ENCODE assay signal across 13 cellular contexts in the genomic region with DNA sequence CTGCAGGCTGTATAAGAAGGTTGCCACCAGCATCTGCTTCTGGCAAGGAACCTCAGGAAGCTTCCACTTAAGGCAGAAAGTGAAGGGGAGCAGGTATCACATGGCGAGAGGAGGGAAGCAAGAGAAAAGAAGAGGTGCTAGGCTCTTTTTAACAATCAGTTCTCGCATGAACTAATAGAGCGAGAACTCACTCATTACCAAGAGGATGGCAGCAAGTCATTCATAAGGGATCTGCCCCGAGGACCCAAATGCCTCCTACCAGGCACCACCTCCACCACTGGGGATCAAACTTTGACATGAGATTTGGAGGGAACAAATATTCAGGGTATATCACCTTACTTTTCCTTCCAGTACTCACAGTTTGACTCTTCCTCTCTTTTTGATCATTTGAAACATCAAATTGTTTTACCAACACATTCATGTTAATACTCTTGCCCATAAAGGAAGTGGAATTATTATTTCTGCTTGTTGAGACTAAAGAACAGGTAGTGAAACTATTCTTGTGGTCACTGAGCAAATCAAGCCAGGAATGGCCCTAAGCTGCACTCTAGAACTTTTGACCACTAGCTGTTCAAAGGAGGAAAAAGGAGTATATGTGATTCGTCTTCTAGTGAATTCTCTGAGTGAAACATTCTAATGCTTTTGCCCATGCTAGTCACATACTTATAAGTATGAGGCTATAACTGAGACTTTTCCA. TPM values are rescaled to one million over a fixed set of nuclear protein-coding genes. Genes with fewer than 3 reads are reported as not detected.
DNase-seq lines count a peak whose midpoint lies in the region; ATAC-seq, FAIRE-seq and TF ChIP-seq lines count a peak whose summit lies in the region.
"Had no signal": no experiment of that assay in that cellular context is flagged by ENCODE, and none has a peak within 500 bp of the region (broad histone marks: within the 10 kb centered on the region; RNA-seq: fewer than 3 reads in every experiment).

No MANE protein-coding gene starts in this region.

- TF ChIP-seq POLR2A in GM12878 (IDR thresholded peaks at IDR 0.05; ENCODE audit: low read depth, low read length), result no peak

- peaks cover 5% of the 10 kb centered on the region; the same call in 1 of the 2 replicates for H3K4me1 ChIP-seq in GM12878 (ENCODE audit: control insufficient read depth, insufficient read depth, low read length)
- H3K4me1 ChIP-seq: heart left ventricle, right lobe of liver had no signal

- intact Hi-C loops in GM12878 (cut with micrococcal nuclease; ENCODE audit: unreplicated experiment) (no loop called here), Right ventricle myocardium inferior (cut with DNase I) (no loop called here)

- no peak overlapping the region for H2AFZ ChIP-seq in GM12878 (ENCODE audit: control insufficient read depth, low read depth, low read length)

- H3K9ac ChIP-seq in GM12878 (ENCODE audit: control insufficient read depth, insufficient read depth, low read length), result no peak overlapping the region

- no peak overlapping the region for H3K27ac ChIP-seq in GM12878 (ENCODE audit: control insufficient read depth, insufficient read depth)
- H3K27ac ChIP-seq: heart left ventricle, right lobe of liver had no signal

- TF ChIP-seq RAD21 in GM12878 (IDR thresholded peaks at IDR 0.05; ENCODE audit: insufficient read depth, low read depth, low read length), result no peak

- H3K36me3 ChIP-seq in GM12878 (ENCODE audit: control insufficient read depth in 2 of 2, insufficient read depth in 2 of 2, low read length in 1 of 2), result no peaks in the 10 kb centered on the region
- H3K36me3 ChIP-seq: heart left ventricle, right lobe of liver had no signal

- SMC1A ChIA-PET in GM12878 (lab: Charles Lee; ENCODE audit: uncharacterized antibody, unreplicated experiment), result interaction anchor here (0.6 kb wide), 2 partner anchors 1122 to 1978 kb away, joined by 3 to 5 read pairs; no protein-coding TSS in a partner anchor

- peak; percentile 19 for DNase-seq in GM12878 (ENCODE audit: low read depth, low spot score)
- DNase-seq in foreskin fibroblast, result no peak
- DNase-seq in GM10266 (ENCODE audit: extremely low spot score), result no peak
- DNase-seq in Right ventricle myocardium inferior (ENCODE audit: missing footprints), result no peak
- no peak for DNase-seq in SK-N-DZ (ENCODE audit: low spot score)
- DNase-seq: activated CD4-positive, alpha-beta T cell treated with anti-CD3 and anti-CD28 coated beads, Interleukin-2, amount 50 U/mL, for 1 hour; CD8-positive, alpha-beta T cell; heart left ventricle; NCI-H2081 treated with DMSO at 0.1 percent for 48 hours; right lobe of liver had no signal

- CTCF ChIA-PET in GM12878 (lab: Yijun Ruan, JAX), result no interaction called here

- FAIRE-seq in GM12878 (lab: Jason Lieb, UNC), result peak; percentile 74

- H3K4me3 ChIP-seq in GM12878 (no peak overlapping the region), foreskin fibroblast (ENCODE audit: low read depth in 1 of 2, low read length in 2 of 2) (no peak overlapping the region)
- H3K4me3 ChIP-seq: heart left ventricle, right lobe of liver had no signal

- H4K20me1 ChIP-seq in GM12878 (ENCODE audit: control insufficient read depth, insufficient read depth), result no peaks in the 10 kb centered on the region

- BruUV-seq in GM12878 (replicated peaks; lab: Mats Ljungman, UMichigan), result no TSS peak

- ATAC-seq in GM18520 (IDR thresholded peaks at IDR 0.05; ENCODE audit: unreplicated experiment) (peak; percentile 82), GM21529 (IDR thresholded peaks at IDR 0.05; ENCODE audit: unreplicated experiment) (peak; percentile 96), HG03159 (IDR thresholded peaks at IDR 0.05; ENCODE audit: unreplicated experiment) (peak; percentile 98), GM12878 (peak; percentile 81), Right ventricle myocardium inferior (no peak)
- ATAC-seq: CD8-positive, alpha-beta T cell; heart left ventricle had no signal

- RAD21 ChIA-PET in GM12878 (lab: Charles Lee; ENCODE audit: unreplicated experiment), result no interaction called here

- H3K79me2 ChIP-seq in GM12878 (ENCODE audit: control insufficient read depth, insufficient read depth, low read length), result no peaks in the 10 kb centered on the region

- POLR2A ChIA-PET in GM12878 (lab: Charles Lee), result no interaction called here

- WGBS in GM12878 (ENCODE audit: insufficient coverage, insufficient replicate concordance, low lambda C conversion rate, missing lambda C conversion rate), result 10% methylated on average over 5 of the region's 5 CpGs

- H3K27me3 ChIP-seq in GM12878 (replicated peaks in 1 of 2; ENCODE audit: control insufficient read depth in 2 of 2, insufficient read depth in 2 of 2, low read length in 1 of 2), result no peaks in the 10 kb centered on the region
- H3K27me3 ChIP-seq: right lobe of liver had no signal

- no peaks in the 10 kb centered on the region; the same call in 2 of the 3 replicates for H3K9me3 ChIP-seq in GM12878 (replicated peaks; ENCODE audit: control insufficient read depth, insufficient read depth, low read length)
- H3K9me3 ChIP-seq: heart left ventricle, right lobe of liver had no signal

- TF ChIP-seq EP300 in GM12878 (IDR thresholded peaks at IDR 0.05; ENCODE audit: borderline replicate concordance in 1 of 2, control insufficient read depth in 1 of 2, low read depth in 2 of 2, low read length in 2 of 2), result no peak

- peak overlapping the region; percentile 43 for H3K4me2 ChIP-seq in GM12878 (ENCODE audit: control insufficient read depth, insufficient read depth)

- in situ Hi-C loops in GM12878 (cut with MboI), result no loop called here

- TF ChIP-seq CTCF in GM12878 (IDR thresholded peaks at IDR 0.05 in 2 of 3, conservative IDR thresholded peaks at IDR 0.05 in 1 of 3; ENCODE audit: control insufficient read depth in 2 of 3, extremely low read depth in 1 of 3, insufficient read depth in 1 of 3, low read depth in 3 of 3, low read length in 3 of 3) (no peak), foreskin fibroblast (IDR thresholded peaks at IDR 0.05; ENCODE audit: low read depth, low read length) (no peak), GM10266 (IDR thresholded peaks at IDR 0.05; ENCODE audit: control insufficient read depth, insufficient read depth, low read depth, missing control alignments) (no peak)

TF ChIP-seq in GM12878, 131 proteins besides CTCF, POLR2A, EP300 and RAD21 (continues in another document):
- peak; percentile 60; the same call in 1 of the 2 replicates for TF ChIP-seq BCL11A (IDR thresholded peaks at IDR 0.05; ENCODE audit: low read depth, low read length)
- no peak for TF ChIP-seq BACH1 (IDR thresholded peaks at IDR 0.05; ENCODE audit: borderline replicate concordance)

RNA-seq across cellular contexts. Expression of a gene that starts 45.0 kb away (rescaled TPM):
- total RNA-seq in GM12878 (2013; cell fraction: nucleolus; rRNA removed), result 0.24 and 0.69 TPM in 2 replicates
- total RNA-seq in GM12878 (2014; rRNA removed), result 2.1 and 2.4 TPM in 2 replicates
- total RNA-seq in GM12878 (2014; rRNA removed; fragmentation: Illumina TruSeq; extraction: Trizol), result 3.5 and 3.7 TPM in 2 replicates
- 2.5 and 3.5 TPM in 2 replicates for total RNA-seq in GM12878 (2021)
- 0.93 TPM for polyA plus RNA-seq in GM12878 (2011; ENCODE audit: low read depth)
- 0.03 TPM in 2 replicates for polyA plus RNA-seq in GM12878 (2011; rRNA removed)
- not detected in 2 replicates for polyA plus RNA-seq in GM12878 (2011; cell fraction: cytosol; rRNA removed)
- polyA plus RNA-seq in GM12878 (2011; cell fraction: nucleus; rRNA removed), result 0.09 TPM in 1 of 2 replicates, not detected in the other
- polyA plus RNA-seq in GM12878 (2012), result 2.0 TPM in 2 replicates
- polyA plus RNA-seq in GM12878 (2014; fragmentation: Illumina TruSeq; extraction: Trizol), result 3.6 and 5.5 TPM in 2 replicates
- polyA plus RNA-seq in GM12878 (2014; fragmentation: Nextera tagmentation; extraction: Ambion mirVana), result 1 to 10 TPM in 1 of 2 experiments, under 1 TPM in 1; 0.93 to 1.8 TPM
- polyA plus RNA-seq in GM12878 (2014; rRNA removed), result 2.1 and 3.2 TPM in 2 replicates
- polyA plus RNA-seq in GM12878 (2016; fragmentation: Nextera tagmentation; extraction: Ambion mirVana), result 1 to 10 TPM; 2.7 to 3.6 TPM
- not detected in 2 replicates for polyA minus RNA-seq in GM12878 (2011; rRNA and poly(A)+ RNA removed)
- not detected in 2 replicates for polyA minus RNA-seq in GM12878 (2011; cell fraction: cytosol; rRNA and poly(A)+ RNA removed)
- not detected in 2 replicates for polyA minus RNA-seq in GM12878 (2011; cell fraction: nucleus; rRNA and poly(A)+ RNA removed)
- total RNA-seq in Right ventricle myocardium inferior, result 4.9 TPM
- polyA plus RNA-seq in SK-N-DZ (2014; cell fraction: cytosol; rRNA removed), result 0.25 and 0.41 TPM in 2 replicates
- polyA plus RNA-seq in SK-N-DZ (2014; cell fraction: nucleus; rRNA removed), result 0.52 and 0.66 TPM in 2 replicates

RNA-seq across cellular contexts. Expression of a gene that starts 45.2 kb away (rescaled TPM):
- 1.6 and 1.7 TPM in 2 replicates for total RNA-seq in GM12878 (2013; cell fraction: nucleolus; rRNA removed)
- total RNA-seq in GM12878 (2014; rRNA removed) (2.6 and 2.9 TPM in 2 replicates), GM12878 (2014; rRNA removed; fragmentation: Illumina TruSeq; extraction: Trizol) (3.9 and 5.9 TPM in 2 replicates), GM12878 (2021) (2.1 and 2.2 TPM in 2 replicates), Right ventricle myocardium inferior (2.6 TPM)
- 0.50 TPM for polyA plus RNA-seq in GM12878 (2011; ENCODE audit: low read depth)
- polyA plus RNA-seq in GM12878 (2011; rRNA removed) (0.03 TPM in 1 of 2 replicates, not detected in the other), GM12878 (2014; fragmentation: Illumina TruSeq; extraction: Trizol) (4.2 and 11.6 TPM in 2 replicates), GM12878 (2014; fragmentation: Nextera tagmentation; extraction: Ambion mirVana) (1 to 10 TPM; 1.0 to 1.5 TPM), GM12878 (2014; rRNA removed) (2.5 and 2.7 TPM in 2 replicates), GM12878 (2016; fragmentation: Nextera tagmentation; extraction: Ambion mirVana) (1 to 10 TPM; 3.0 to 4.5 TPM)
- polyA plus RNA-seq in GM12878 (2011; cell fraction: cytosol; rRNA removed), result not detected in 2 replicates
- 0.06 TPM in 2 replicates for polyA plus RNA-seq in GM12878 (2011; cell fraction: nucleus; rRNA removed)
- polyA plus RNA-seq in GM12878 (2012), result 1.9 and 2.0 TPM in 2 replicates
- polyA minus RNA-seq in GM12878 (2011; rRNA and poly(A)+ RNA removed), result not detected in 2 replicates
- not detected in 2 replicates for polyA minus RNA-seq in GM12878 (2011; cell fraction: cytosol; rRNA and poly(A)+ RNA removed)
- polyA minus RNA-seq in GM12878 (2011; cell fraction: nucleus; rRNA and poly(A)+ RNA removed), result 0.12 and 0.38 TPM in 2 replicates
- polyA plus RNA-seq in SK-N-DZ (2014; cell fraction: cytosol; rRNA removed), result 2.7 and 11.7 TPM in 2 replicates
- polyA plus RNA-seq in SK-N-DZ (2014; cell fraction: nucleus; rRNA removed), result 6.7 and 14.2 TPM in 2 replicates
- total RNA-seq: CD8-positive, alpha-beta T cell had no signal
